Comparison of ENCODE assay signal across 21 cellular contexts in genomic region chr6:150549577-150550184, GRCh38. TPM values are rescaled to one million over a fixed set of nuclear protein-coding genes. Genes with fewer than 3 reads are reported as not detected.
DNase-seq lines count a peak whose midpoint lies in the region; ATAC-seq, FAIRE-seq and TF ChIP-seq lines count a peak whose summit lies in the region.
"Had no signal": no experiment of that assay in that cellular context is flagged by ENCODE, and none has a peak within 500 bp of the region (broad histone marks: within the 10 kb centered on the region; RNA-seq: fewer than 3 reads in every experiment).

No MANE protein-coding gene starts in this region.

- ATAC-seq in GM18907 (IDR thresholded peaks at IDR 0.05; ENCODE audit: unreplicated experiment) (no peak), HG02885 (IDR thresholded peaks at IDR 0.05; ENCODE audit: poor library complexity, unreplicated experiment) (no peak)
- ATAC-seq: GM12878, Panc1, SK-N-SH treated with all-trans-retinoic acid at 6 μM for 48 hours had no signal

- H3K23ac ChIP-seq in neuronal stem cell (ENCODE audit: low read depth, low read length, poor library complexity), result no peak overlapping the region

- CTCF ChIA-PET in mammary epithelial cell (lab: Charles Lee; ENCODE audit: low non-redundant PET) (no interaction called here), MCF 10A (lab: Yijun Ruan, JAX) (no interaction called here)

- intact Hi-C loops in mammary epithelial cell (cut with micrococcal nuclease), result no loop called here
- intact Hi-C loops in MCF 10A (cut with micrococcal nuclease), result no loop called here

- H3K4me3 ChIP-seq in mammary epithelial cell (replicated peaks in 1 of 3; ENCODE audit: insufficient read depth in 1 of 3, low read depth in 2 of 3, low read length in 3 of 3) (no peak overlapping the region), astrocyte (ENCODE audit: insufficient read depth, low read depth, low read length) (no peak overlapping the region), neuronal stem cell (ENCODE audit: low read length in 2 of 2) (no peak overlapping the region)
- H3K4me3 ChIP-seq: A549, GM12878 had no signal

- H4K20me1 ChIP-seq in mammary epithelial cell (ENCODE audit: insufficient read depth, low read length) (no peaks in the 10 kb centered on the region), astrocyte (ENCODE audit: insufficient read depth, low read length) (no peaks in the 10 kb centered on the region)

- DNase-seq in mammary epithelial cell (peak; percentile 86), MCF 10A (ENCODE audit: unreplicated experiment) (no peak), astrocyte (ENCODE audit: low read depth) (peak; percentile 9), left kidney (ENCODE audit: low read depth, low spot score) (peak; percentile 20), NCI-H345 (lab: John Stamatoyannopoulos, UW) (no peak), neuronal stem cell (ENCODE audit: low spot score) (no peak)
- DNase-seq: COR-L47, DMS153, HCEC 1CT, NCI-H2029, NCI-H446 treated with DMSO at 0.1 percent for 48 hours, NCI-H748 treated with DMSO at 0.1 percent for 48 hours, Right ventricle myocardium superior had no signal

- H3K9me3 Mint-ChIP-seq in MCF 10A (ENCODE audit: unreplicated experiment), result no peaks in the 10 kb centered on the region
- H3K9me3 Mint-ChIP-seq in astrocyte (ENCODE audit: unreplicated experiment), result peaks cover 2% of the 10 kb centered on the region

- no peaks in the 10 kb centered on the region for H3K9me3 ChIP-seq in mammary epithelial cell (replicated peaks; ENCODE audit: insufficient read depth, low read length)
- no peaks in the 10 kb centered on the region for H3K9me3 ChIP-seq in astrocyte (ENCODE audit: insufficient read depth, low read depth, low read length)
- no peaks in the 10 kb centered on the region for H3K9me3 ChIP-seq in neuronal stem cell (replicated peaks in 1 of 2; ENCODE audit: control insufficient read depth in 2 of 2, insufficient read depth in 1 of 2, low read depth in 1 of 2, low read length in 2 of 2)
- H3K9me3 ChIP-seq: A549 had no signal

- no peaks in the 10 kb centered on the region for H3K79me1 ChIP-seq in neuronal stem cell (ENCODE audit: low read depth, low read length)

- no peak overlapping the region for H2AK5ac ChIP-seq in neuronal stem cell (ENCODE audit: low read depth, low read length)

- H2BK15ac ChIP-seq in neuronal stem cell (ENCODE audit: low read length), result no peak overlapping the region

- H3K18ac ChIP-seq in neuronal stem cell (ENCODE audit: low read length), result no peak overlapping the region

- H3K27me3 Mint-ChIP-seq in MCF 10A (ENCODE audit: insufficient read depth, unreplicated experiment), result peaks cover 28% of the 10 kb centered on the region
- H3K27me3 Mint-ChIP-seq in astrocyte (ENCODE audit: low read depth, unreplicated experiment), result no peaks in the 10 kb centered on the region

- no peaks in the 10 kb centered on the region for H3K36me3 ChIP-seq in mammary epithelial cell (ENCODE audit: insufficient read depth, low read length)
- H3K36me3 ChIP-seq in astrocyte (ENCODE audit: insufficient read depth, low read length), result no peaks in the 10 kb centered on the region
- H3K36me3 ChIP-seq in neuronal stem cell (replicated peaks in 1 of 2; ENCODE audit: control insufficient read depth in 2 of 2, insufficient read depth in 2 of 2, low read length in 2 of 2), result no peaks in the 10 kb centered on the region

- FAIRE-seq in astrocyte (lab: Jason Lieb, UNC), result no peak
- FAIRE-seq: A549, GM12878 had no signal

- TF ChIP-seq CTCF in mammary epithelial cell (conservative IDR thresholded peaks at IDR 0.05 in 1 of 2, IDR thresholded peaks at IDR 0.05 in 1 of 2; ENCODE audit: extremely low read depth in 1 of 2, insufficient read depth in 1 of 2, low read depth in 1 of 2, low read length in 2 of 2) (no peak), MCF 10A (IDR thresholded peaks at IDR 0.05; ENCODE audit: unreplicated experiment) (no peak), astrocyte (IDR thresholded peaks at IDR 0.05; ENCODE audit: insufficient read depth, low read depth, low read length) (no peak)

- no peak overlapping the region for H3K27ac ChIP-seq in mammary epithelial cell (ENCODE audit: insufficient read depth, low read depth, low read length)
- no peak overlapping the region for H3K27ac ChIP-seq in astrocyte (ENCODE audit: low read depth, low read length)
- H3K27ac ChIP-seq in neuronal stem cell (replicated peaks; ENCODE audit: low read length), result no peak overlapping the region
- H3K27ac ChIP-seq: A549 had no signal

- no peaks in the 10 kb centered on the region for H3K4me1 ChIP-seq in mammary epithelial cell (ENCODE audit: insufficient read depth, low read length)
- no peaks in the 10 kb centered on the region for H3K4me1 ChIP-seq in astrocyte (ENCODE audit: insufficient read depth, low read length)
- peaks cover 3 to 8% of the 10 kb centered on the region in 2 donors for H3K4me1 ChIP-seq in neuronal stem cell (ENCODE audit: control insufficient read depth in 2 of 2, insufficient read depth in 1 of 2, low read depth in 1 of 2, low read length in 2 of 2)
- H3K4me1 ChIP-seq: A549 had no signal

- dilution Hi-C loops in mammary epithelial cell (cut with HindIII; ENCODE audit: low sequenced_read_pairs), result no loop called here

- no peak overlapping the region for H3K14ac ChIP-seq in neuronal stem cell (ENCODE audit: low read length)

- no peak overlapping the region for H2AFZ ChIP-seq in mammary epithelial cell (ENCODE audit: low read depth, low read length)
- H2AFZ ChIP-seq in astrocyte (ENCODE audit: low read depth, low read length), result no peak overlapping the region
- no peak overlapping the region for H2AFZ ChIP-seq in neuronal stem cell (ENCODE audit: low read length)

- H4K91ac ChIP-seq in neuronal stem cell (ENCODE audit: low read depth, low read length, poor library complexity), result no peak overlapping the region

- no peak overlapping the region for H3K4me2 ChIP-seq in mammary epithelial cell (ENCODE audit: insufficient read depth, low read depth, low read length)
- no peak overlapping the region for H3K4me2 ChIP-seq in astrocyte (ENCODE audit: low read length)
- H3K4me2 ChIP-seq in neuronal stem cell (ENCODE audit: insufficient read depth, low read length, poor library complexity, severe bottlenecking), result no peak overlapping the region
- H3K4me2 ChIP-seq: A549 had no signal

- H3K4me1 Mint-ChIP-seq in MCF 10A (ENCODE audit: insufficient read depth, unreplicated experiment) (no peaks in the 10 kb centered on the region), astrocyte (ENCODE audit: low read depth, unreplicated experiment) (peaks cover 10% of the 10 kb centered on the region)
- H3K4me1 Mint-ChIP-seq: CD14-positive monocyte had no signal

- no peak overlapping the region for H3K4me3 Mint-ChIP-seq in MCF 10A (ENCODE audit: unreplicated experiment)
- no peak overlapping the region for H3K4me3 Mint-ChIP-seq in astrocyte (ENCODE audit: unreplicated experiment)

- no peak overlapping the region for H4K8ac ChIP-seq in neuronal stem cell (ENCODE audit: low read depth, low read length)

- no peak overlapping the region for H2BK12ac ChIP-seq in neuronal stem cell (ENCODE audit: low read length)

- no peak overlapping the region for H3K27ac Mint-ChIP-seq in MCF 10A (ENCODE audit: low read depth, unreplicated experiment)
- H3K27ac Mint-ChIP-seq in astrocyte (ENCODE audit: unreplicated experiment), result no peak overlapping the region
- H3K27ac Mint-ChIP-seq: CD14-positive monocyte had no signal

- WGBS in mammary epithelial cell (ENCODE audit: low coverage, missing lambda C conversion rate), result 81% methylated on average over 7 of the region's 10 CpGs
- WGBS in neuronal stem cell (ENCODE audit: extremely low coverage in 2 of 2, insufficient read length in 2 of 2, insufficient replicate concordance in 1 of 2), 2 donors, result no CpG with 5 or more reads among the region's 10 CpGs

- BruUV-seq in mammary epithelial cell (replicated peaks; lab: Mats Ljungman, UMichigan), result no TSS peak
- no TSS peak for BruUV-seq in MCF 10A (replicated peaks; lab: Mats Ljungman, UMichigan)

- in situ Hi-C loops in mammary epithelial cell (cut with MboI; ENCODE audit: low sequenced_read_pairs in 2 of 2), result no loop called here

- no peak overlapping the region for H3K4ac ChIP-seq in neuronal stem cell (ENCODE audit: low read length)

- H2BK120ac ChIP-seq in neuronal stem cell (ENCODE audit: low read depth, low read length), result no peak overlapping the region

- POLR2A ChIA-PET in MCF 10A (lab: Yijun Ruan, JAX), result no interaction called here

- H3K9ac ChIP-seq in mammary epithelial cell (ENCODE audit: insufficient read depth, low read length), result no peak overlapping the region
- no peak overlapping the region for H3K9ac ChIP-seq in astrocyte (ENCODE audit: low read length)
- H3K9ac ChIP-seq in neuronal stem cell (ENCODE audit: low read depth, low read length, poor library complexity), result no peak overlapping the region

- H3K36me3 Mint-ChIP-seq in MCF 10A (ENCODE audit: insufficient read depth, unreplicated experiment), result no peaks in the 10 kb centered on the region
- H3K36me3 Mint-ChIP-seq in astrocyte (ENCODE audit: low read depth, unreplicated experiment), result peaks cover 3% of the 10 kb centered on the region
- H3K36me3 Mint-ChIP-seq: CD14-positive monocyte had no signal

- no peak overlapping the region for H2BK5ac ChIP-seq in neuronal stem cell (ENCODE audit: low read length)

- H3K79me2 ChIP-seq in mammary epithelial cell (ENCODE audit: insufficient read depth, low read length) (no peaks in the 10 kb centered on the region), astrocyte (ENCODE audit: insufficient read depth, low read length) (no peaks in the 10 kb centered on the region)

- no peaks in the 10 kb centered on the region for H3K27me3 ChIP-seq in mammary epithelial cell (ENCODE audit: insufficient read depth, low read length)
- peaks cover 13% of the 10 kb centered on the region for H3K27me3 ChIP-seq in astrocyte (ENCODE audit: insufficient read depth, low read length)
- H3K27me3 ChIP-seq in neuronal stem cell (ENCODE audit: control insufficient read depth in 3 of 3, insufficient read depth in 3 of 3, low read depth in 1 of 3, low read length in 3 of 3), result no peaks in the 10 kb centered on the region

RNA-seq across cellular contexts. Expression of gene PLEKHG1, which starts 50.0 kb away (rescaled TPM):
- 10 to 100 TPM; 35.3 to 63.2 TPM for total RNA-seq in mammary epithelial cell
- 8.6 TPM for polyA plus RNA-seq in mammary epithelial cell
- 37.3 TPM for polyA minus RNA-seq in mammary epithelial cell
- 11.6 and 16.8 TPM in 2 replicates for total RNA-seq in MCF 10A (2022)
- total RNA-seq in astrocyte, result 8.9 and 12.1 TPM in 2 replicates
- 10.8 TPM for polyA plus RNA-seq in neuronal stem cell (2013, experiment 1 of 2)
- 11.9 TPM for polyA plus RNA-seq in neuronal stem cell (2013, experiment 2 of 2)
- total RNA-seq: G401 had no signal

Comparison
In these comparisons a context has a peak if more than half of its experiments do, and no peak if none do; other contexts are left out.
1. DNase-seq: peak in mammary epithelial cell (single experiment), astrocyte (single experiment) and left kidney (single experiment); none in MCF 10A (single experiment), NCI-H345 (single experiment) and neuronal stem cell (single experiment).